20 cellular contexts compared by ENCODE assay signal in genomic region chr7:13336227-13336626, GRCh38.
DNase-seq lines count a peak whose midpoint lies in the region; ATAC-seq, FAIRE-seq and TF ChIP-seq lines count a peak whose summit lies in the region.
"Had no signal": no experiment of that assay in that cellular context is flagged by ENCODE, and none has a peak within 500 bp of the region (broad histone marks: within the 10 kb centered on the region; RNA-seq: fewer than 3 reads in every experiment).

No MANE protein-coding gene starts in this region.

- 0 out of 2 replicates have a peak overlapping the region, but pooled peaks have one; percentile 3 for H3K4me2 ChIP-seq in PC-3 (ENCODE audit: low read length)

- FAIRE-seq in pancreas (lab: Jason Lieb, UNC) = no peak

- intact Hi-C loops in PC-3 (cut with micrococcal nuclease) = no loop called here
- intact Hi-C loops in pancreas (cut with DNase I) = no loop called here

- H3K79me2 ChIP-seq in PC-3 (ENCODE audit: low read length) = no peaks in the 10 kb centered on the region

- H3K36me3 ChIP-seq in PC-3 (ENCODE audit: low read depth, low read length) (no peaks in the 10 kb centered on the region), pancreas (no peaks in the 10 kb centered on the region)
- H3K36me3 ChIP-seq: vagina had no signal

- 0 out of 2 replicates have a peak, but pooled peaks cover 2% of the 10 kb centered on the region for H3K4me1 ChIP-seq in PC-3 (ENCODE audit: insufficient read depth, low read length)
- no peaks in the 10 kb centered on the region for H3K4me1 ChIP-seq in pancreas
- H3K4me1 ChIP-seq: vagina had no signal

- TF ChIP-seq CTCF in PC-3 (conservative IDR thresholded peaks at IDR 0.05; ENCODE audit: low read depth, low read length) (no peak), epithelial cell of esophagus (IDR thresholded peaks at IDR 0.05; ENCODE audit: insufficient read depth, low read depth, low read length, missing control alignments) (no peak), pancreas (IDR thresholded peaks at IDR 0.05) (no peak)

- WGBS in pancreas, 2 donors = 47 to 62% methylated on average over 4 of the region's 4 CpGs

- no peak overlapping the region for H3K27ac ChIP-seq in PC-3 (ENCODE audit: low read length)
- no peak overlapping the region for H3K27ac ChIP-seq in pancreas
- H3K27ac ChIP-seq: epithelial cell of prostate, skin epidermis, vagina had no signal

- peak; percentile 46; the same call in 1 of the 2 replicates for ATAC-seq in PC-3
- no peak for ATAC-seq in HG02763 (IDR thresholded peaks at IDR 0.05; ENCODE audit: unreplicated experiment)
- ATAC-seq in HG02678 (IDR thresholded peaks at IDR 0.05; ENCODE audit: unreplicated experiment) = no peak
- ATAC-seq in pancreas = no peak
- ATAC-seq: natural killer cell treated with Interleukin-12 subunit alpha and Interleukin-12 subunit beta and Interleukin-15 and Interleukin-18, amount 100 ng/mL, for 72 hours had no signal

- H3K9me2 ChIP-seq in PC-3 (replicated peaks; ENCODE audit: low read length) = no peaks in the 10 kb centered on the region

- no peak overlapping the region for H3K4me3 ChIP-seq in PC-3 (ENCODE audit: low read length)
- H3K4me3 ChIP-seq in epithelial cell of esophagus (ENCODE audit: low read length) = no peak overlapping the region
- no peak overlapping the region for H3K4me3 ChIP-seq in pancreas
- H3K4me3 ChIP-seq: skin epidermis, vagina had no signal

- no peak overlapping the region for H3K9ac ChIP-seq in PC-3 (ENCODE audit: low read length)

- BruUV-seq in PC-3 (replicated peaks; lab: Mats Ljungman, UMichigan) = no TSS peak

- CTCF ChIA-PET in PC-3 (lab: Charles Lee) = interaction anchor here (0.7 kb wide), 1 partner anchor 407 kb away, joined by 3 read pairs; no protein-coding TSS in a partner anchor

- DNase-seq in EL = peak; percentile 5
- DNase-seq in PC-3 = peak; percentile 52
- DNase-seq in epithelial cell of esophagus (ENCODE audit: low read depth) = peak; percentile 67
- DNase-seq in kidney tubule cell (ENCODE audit: low spot score) = peak; percentile 2
- DNase-seq in activated naive CD4-positive, alpha-beta T cell treated with Interleukin-2 at 50 U/mL for 16 hours = no peak
- DNase-seq in pancreas = no peak
- DNase-seq: activated CD4-positive, alpha-beta T cell treated with anti-CD3 and anti-CD28 coated beads for 48 hours; activated CD8-positive, alpha-beta memory T cell treated with anti-CD3 and anti-CD28 coated beads, Interleukin-2, amount 50 U/mL, for 48 hours; activated naive CD4-positive, alpha-beta T cell treated with anti-CD3 and anti-CD28 coated beads for 36 hours; hippocampal formation; kidney glomerular epithelial cell; NCI-H1694; NK-92 treated with Interleukin-12 subunit alpha and Interleukin-12 subunit beta, amount 100 ng/mL, for 24 hours; stimulated activated CD4-positive, alpha-beta T cell treated with anti-CD3 and anti-CD28 coated beads, Interleukin-4, amount 100 ng/mL, for 24 hours had no signal

- H3K9me3 ChIP-seq in PC-3 (ENCODE audit: low read length) (no peaks in the 10 kb centered on the region), pancreas (no peaks in the 10 kb centered on the region)
- H3K9me3 ChIP-seq: vagina had no signal

- H3K27me3 ChIP-seq in PC-3 (ENCODE audit: low read length) = no peaks in the 10 kb centered on the region
- no peaks in the 10 kb centered on the region for H3K27me3 ChIP-seq in pancreas
- H3K27me3 ChIP-seq: vagina had no signal

- H2AFZ ChIP-seq in PC-3 (ENCODE audit: low read length) = no peak overlapping the region

- H3F3A ChIP-seq in PC-3 (ENCODE audit: low read length, unreplicated experiment) = no peaks in the 10 kb centered on the region

- H4K20me1 ChIP-seq in PC-3 (ENCODE audit: low read length) = no peaks in the 10 kb centered on the region

- POLR2A ChIA-PET in PC-3 (lab: Charles Lee; ENCODE audit: unreplicated experiment) = no interaction called here

Comparison
In these comparisons a context has a peak if more than half of its experiments do, and no peak if none do; other contexts are left out.
1. DNase-seq: peak in EL (single experiment), PC-3 (single experiment), epithelial cell of esophagus (single experiment) and kidney tubule cell (single experiment); none in activated naive CD4-positive, alpha-beta T cell treated with Interleukin-2 at 50 U/mL for 16 hours (single experiment) and pancreas (0 of 6).